In genomic region chr4:64508089-64508488, GRCh38 we compare ENCODE assay signal across 34 cellular contexts.
"Had no signal": no experiment of that assay in that cellular context is flagged by ENCODE, and none has a peak within 500 bp of the region (broad histone marks: within the 10 kb centered on the region; RNA-seq: fewer than 3 reads in every experiment).

No MANE protein-coding gene starts in this region.

- H3K4me3 ChIP-seq: adrenal gland, ascending aorta, body of pancreas, breast epithelium, cardiac muscle cell had no signal

- H3K27ac ChIP-seq: adrenal gland, ascending aorta, body of pancreas, brain microvascular endothelial cell, breast epithelium, cardiac muscle cell had no signal

- ATAC-seq: activated naive CD4-positive, alpha-beta T cell treated with anti-CD3 and anti-CD28 coated beads, Interleukin-2, amount 50 U/mL, for 72 hours; activated naive CD8-positive, alpha-beta T cell treated with anti-CD3 and anti-CD28 coated beads, Interleukin-2, amount 50 U/mL, for 24 hours; activated T-cell treated with anti-CD3 and anti-CD28 coated beads, Interleukin-2, amount 50 U/mL, for 4 hours; activated T-cell treated with anti-CD3 and anti-CD28 coated beads, Interleukin-2, amount 50 U/mL, for 72 hours; activated T-helper 17 cell treated with anti-CD3 and anti-CD28 coated beads, Interleukin-2, amount 50 U/mL, for 72 hours; body of pancreas had no signal

- H3K9me3 ChIP-seq: adrenal gland, ascending aorta, body of pancreas, breast epithelium had no signal

- H3K36me3 ChIP-seq: adrenal gland, ascending aorta, brain microvascular endothelial cell, breast epithelium, cardiac muscle cell had no signal

- H3K4me1 ChIP-seq: adrenal gland, ascending aorta, body of pancreas, breast epithelium had no signal

- H3K27me3 ChIP-seq: adrenal gland, ascending aorta, body of pancreas, brain microvascular endothelial cell, breast epithelium, cardiac muscle cell had no signal

- DNase-seq: activated effector memory CD4-positive, alpha-beta T cell treated with anti-CD3 and anti-CD28 coated beads, Interleukin-2, amount 50 U/mL, for 16 hours; activated effector memory CD4-positive, alpha-beta T cell treated with Interleukin-2 at 50 U/mL for 16 hours; activated gamma-delta T cell; activated gamma-delta T cell treated with Interleukin-2 at 50 U/mL for 16 hours; activated naive CD4-positive, alpha-beta T cell; activated naive CD4-positive, alpha-beta T cell treated with anti-CD3 and anti-CD28 coated beads for 36 hours; activated naive CD4-positive, alpha-beta T cell treated with anti-CD3 and anti-CD28 coated beads, Interleukin-2, amount 10 ng/mL, durations not matched to agents 7 days and 5 days; activated naive CD4-positive, alpha-beta T cell treated with anti-CD3 and anti-CD28 coated beads, Interleukin-2, amount 50 U/mL, for 16 hours; activated naive CD4-positive, alpha-beta T cell treated with Interleukin-2 at 50 U/mL for 16 hours; activated naive CD8-positive, alpha-beta T cell treated with anti-CD3 and anti-CD28 coated beads for 36 hours; activated naive CD8-positive, alpha-beta T cell treated with anti-CD3 and anti-CD28 coated beads, Interleukin-2, amount 10 ng/mL, durations not matched to agents 7 days and 5 days; activated naive CD8-positive, alpha-beta T cell treated with anti-CD3 and anti-CD28 coated beads, Interleukin-2, amount 50 U/mL, for 24 hours; activated T-cell treated with anti-CD3 and anti-CD28 coated beads, Interleukin-2, amount 50 U/mL, for 1 hour; activated T-cell treated with anti-CD3 and anti-CD28 coated beads, Interleukin-2, amount 50 U/mL, for 24 hours; activated T-cell treated with anti-CD3 and anti-CD28 coated beads, Interleukin-2, amount 50 U/mL, for 4 hours; activated T-cell treated with anti-CD3 and anti-CD28 coated beads, Interleukin-2, amount 50 U/mL, for 48 hours; activated T-cell treated with anti-CD3 and anti-CD28 coated beads, Interleukin-2, amount 50 U/mL, for 72 hours; adrenal gland; amniotic stem cell; amygdala; anterior cingulate cortex; aorta; body of pancreas; brain microvascular endothelial cell; caudate nucleus; central memory CD4-positive, alpha-beta T cell; cerebellar nuclear complex had no signal

- FAIRE-seq: astrocyte, bronchial epithelial cell had no signal
